8 cellular contexts compared by ENCODE assay signal in genomic region chr1:55140546-55140983, GRCh38.
DNase-seq lines count a peak whose midpoint lies in the region; ATAC-seq and TF ChIP-seq lines count a peak whose summit lies in the region.

No MANE protein-coding gene starts in this region.

- H3K36me3 ChIP-seq in NT2/D1 (ENCODE audit: insufficient read depth, insufficient read length, low read length), result peaks cover 97% of the 10 kb centered on the region

- peak; percentile 81 for ATAC-seq in GM19463 (IDR thresholded peaks at IDR 0.05; ENCODE audit: unreplicated experiment)
- peak; percentile 98 for ATAC-seq in naive thymus-derived CD8-positive, alpha-beta T cell

- peak; percentile 81 for DNase-seq in COLO829 (ENCODE audit: low spot score)
- DNase-seq in HUDEP-2 (lab: John Stamatoyannopoulos, UW; ENCODE audit: unreplicated experiment in 76 of 76), result peak in 68 of 76 experiments; percentile 4 to 83 (median 58)
- peak; percentile 89 for DNase-seq in NT2/D1 (ENCODE audit: low read depth, low spot score)
- DNase-seq in activated T-cell treated with anti-CD3 and anti-CD28 coated beads for 1 hour (ENCODE audit: low read depth), result peak; percentile 47
- DNase-seq in epithelial cell of proximal tubule (ENCODE audit: low read depth), result no peak
- DNase-seq in naive thymus-derived CD8-positive, alpha-beta T cell, result peak; percentile 23 to 86 (median 70)
- peak; percentile 63 for DNase-seq in stimulated activated naive CD4-positive, alpha-beta T cell treated with Interleukin-2 at 50 U/mL for 16 hours (lab: John Stamatoyannopoulos, UW)

- H3K27me3 Mint-ChIP-seq in naive thymus-derived CD8-positive, alpha-beta T cell, result no peaks in the 10 kb centered on the region

- H3K27me3 ChIP-seq in NT2/D1 (ENCODE audit: insufficient read depth, insufficient read length), result no peaks in the 10 kb centered on the region

- H3K4me3 ChIP-seq in NT2/D1 (ENCODE audit: insufficient read length, low read depth), result no peak overlapping the region
- H3K4me3 ChIP-seq in epithelial cell of proximal tubule (ENCODE audit: low read depth, low read length), result no peak overlapping the region

- H3K36me3 Mint-ChIP-seq in naive thymus-derived CD8-positive, alpha-beta T cell, result peaks cover 4 to 59% (median 23%) of the 10 kb centered on the region in 3 donors

- POLR2A ChIA-PET in naive thymus-derived CD8-positive, alpha-beta T cell (lab: Charles Lee), result no interaction called here

- peak overlapping the region; percentile 31 to 85 (median 76) for H3K27ac Mint-ChIP-seq in naive thymus-derived CD8-positive, alpha-beta T cell

- H3K9me3 Mint-ChIP-seq in naive thymus-derived CD8-positive, alpha-beta T cell, result no peaks in the 10 kb centered on the region

- H3K4me3 Mint-ChIP-seq in naive thymus-derived CD8-positive, alpha-beta T cell, result peak overlapping the region in 1 of 10 donors; percentile 20

- peak; percentile 91 for TF ChIP-seq CTCF in epithelial cell of proximal tubule (conservative IDR thresholded peaks at IDR 0.05; ENCODE audit: low read depth, low read length)

- no peaks in the 10 kb centered on the region for H3K4me1 ChIP-seq in NT2/D1 (ENCODE audit: insufficient read depth, insufficient read length)

- H3K4me1 Mint-ChIP-seq in naive thymus-derived CD8-positive, alpha-beta T cell, result peaks cover 0 to 20% (median 6%) of the 10 kb centered on the region in 4 donors

- no peak overlapping the region for H3K9ac ChIP-seq in NT2/D1 (ENCODE audit: insufficient read length, low read depth)

- no peaks in the 10 kb centered on the region; the same call in 1 of the 2 replicates for H3K9me3 ChIP-seq in NT2/D1 (ENCODE audit: insufficient read depth, low read length)
